Comparison of ENCODE assay signal across 8 cellular contexts in the genomic region with DNA sequence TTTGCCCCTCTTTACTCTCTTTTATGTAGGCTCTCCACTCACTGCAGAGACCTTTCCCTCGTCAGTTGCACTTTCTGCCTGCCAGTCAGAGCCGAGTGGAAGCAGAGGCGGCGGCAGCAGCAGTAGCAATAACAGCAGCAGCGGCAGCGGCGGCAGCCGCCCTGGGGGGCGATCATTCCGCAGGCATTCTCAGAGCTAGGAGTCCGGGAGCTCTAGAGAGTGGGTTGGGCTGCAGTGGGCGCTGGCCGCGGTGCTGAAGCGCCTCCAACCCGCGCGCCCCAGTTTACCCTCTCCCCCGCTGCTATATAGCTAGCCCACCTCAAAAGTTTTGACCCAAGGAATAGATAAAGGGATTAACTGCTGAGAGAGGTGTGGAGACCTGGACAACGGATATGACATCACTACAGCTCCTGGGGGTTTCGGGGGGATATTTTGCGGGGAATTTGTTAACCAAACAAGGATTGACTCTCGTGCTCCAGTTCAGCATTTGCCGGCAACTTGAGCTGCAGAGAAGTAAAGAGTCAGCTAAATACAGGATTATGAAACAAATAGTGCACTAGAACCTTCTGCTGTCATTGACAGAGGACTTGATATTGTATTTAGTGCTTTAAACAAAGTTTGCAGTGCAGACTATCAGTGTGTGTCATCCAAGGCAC. TPM values are rescaled to one million over a fixed set of nuclear protein-coding genes. Genes with fewer than 3 reads are reported as not detected.
DNase-seq lines count a peak whose midpoint lies in the region; ATAC-seq and TF ChIP-seq lines count a peak whose summit lies in the region.

A gene (minus strand): TSS at position 97 of the 656 bp plus-strand sequence.

- CTCF ChIA-PET in IMR-90 (lab: Yijun Ruan, JAX) = no interaction called here

- H3K9me3 ChIP-seq in IMR-90 (ENCODE audit: control insufficient read depth, insufficient read depth, low read length) (no peaks in the 10 kb centered on the region), mesodermal cell (ENCODE audit: control insufficient read depth, low read length) (no peaks in the 10 kb centered on the region), gastrocnemius medialis (no peaks in the 10 kb centered on the region)

- H3K27me3 ChIP-seq in IMR-90 (ENCODE audit: control insufficient read depth, insufficient read depth, low read length) (no peaks in the 10 kb centered on the region), gastrocnemius medialis (no peaks in the 10 kb centered on the region)

- H3K79me1 ChIP-seq in IMR-90 (ENCODE audit: low read depth in 1 of 2, low read length in 2 of 2) = no peaks in the 10 kb centered on the region

- H3K27ac ChIP-seq in IMR-90 (ENCODE audit: insufficient read depth, low read length) = no peak within 1 kb of the TSS
- no peak within 1 kb of the TSS for H3K27ac ChIP-seq in mesodermal cell (ENCODE audit: low read depth, low read length, severe bottlenecking)
- H3K27ac ChIP-seq in gastrocnemius medialis = no peak within 1 kb of the TSS

- DNase-seq in ELR (ENCODE audit: low read depth) = peak; percentile 53
- DNase-seq in IMR-90 = no peak
- peak; percentile 9 for DNase-seq in astrocyte of the spinal cord (ENCODE audit: low read depth, low spot score)
- DNase-seq in ureter (ENCODE audit: low spot score) = no peak
- DNase-seq in gastrocnemius medialis = no peak
- DNase-seq in NOMO-1 (lab: John Stamatoyannopoulos, UW; ENCODE audit: unreplicated experiment in 2 of 2) = no peak

- H2BK15ac ChIP-seq in IMR-90 (ENCODE audit: low read depth, low read length) = no peak within 1 kb of the TSS

- no peak for TF ChIP-seq POLR2A in IMR-90 (IDR thresholded peaks at IDR 0.05; ENCODE audit: low read depth, low read length)
- no peak for TF ChIP-seq POLR2A in gastrocnemius medialis (IDR thresholded peaks at IDR 0.05)

- no peak within 1 kb of the TSS for H2BK5ac ChIP-seq in IMR-90 (ENCODE audit: low read depth, low read length, poor library complexity, severe bottlenecking)

- no peak within 1 kb of the TSS for H2BK20ac ChIP-seq in IMR-90 (ENCODE audit: low read depth, low read length)

- no peak within 1 kb of the TSS for H3K18ac ChIP-seq in IMR-90 (ENCODE audit: low read depth, low read length)

- H3K4me3 ChIP-seq in IMR-90 (ENCODE audit: insufficient read depth, low read depth, low read length) (no peak within 1 kb of the TSS), astrocyte of the spinal cord (ENCODE audit: low read depth, low read length) (no peak within 1 kb of the TSS), mesodermal cell (ENCODE audit: extremely low read depth, insufficient read depth, low read length, poor library complexity, severe bottlenecking) (peak within 1 kb of the TSS; percentile 10), gastrocnemius medialis (no peak within 1 kb of the TSS)

- H3K23ac ChIP-seq in IMR-90 (ENCODE audit: low read depth, low read length) = no peak within 1 kb of the TSS

- no peak within 1 kb of the TSS for H3K9ac ChIP-seq in IMR-90 (ENCODE audit: low read depth, low read length)

- ATAC-seq in IMR-90 (ENCODE audit: low read depth) (peak; percentile 40; the same call in 1 of the 2 replicates), HG02623 (IDR thresholded peaks at IDR 0.05; ENCODE audit: unreplicated experiment) (no peak), gastrocnemius medialis (no peak)

- H2AK9ac ChIP-seq in IMR-90 (replicated peaks; ENCODE audit: low read depth, low read length, poor library complexity) = no peak within 1 kb of the TSS

- H3K4me1 ChIP-seq in IMR-90 (ENCODE audit: control insufficient read depth, insufficient read depth, low read length) (no peaks in the 10 kb centered on the region), mesodermal cell (ENCODE audit: control insufficient read depth, insufficient read depth, low read length, poor library complexity, severe bottlenecking) (no peaks in the 10 kb centered on the region), gastrocnemius medialis (no peaks in the 10 kb centered on the region)

- WGBS in IMR-90 (ENCODE audit: extremely low coverage in 2 of 2, insufficient read length in 1 of 2), 2 experiments = no CpG with 5 or more reads among the region's 24 CpGs
- WGBS in mesodermal cell (ENCODE audit: insufficient coverage in 2 of 2), 2 experiments = 8 to 10% methylated on average over 12 to 13 of the region's 24 CpGs

- no peak within 1 kb of the TSS for H3K56ac ChIP-seq in IMR-90 (ENCODE audit: extremely low read depth, insufficient read depth, low read length)

- no peaks in the 10 kb centered on the region for H3K36me3 ChIP-seq in IMR-90 (ENCODE audit: control insufficient read depth, insufficient read depth, low read length)
- no peaks in the 10 kb centered on the region for H3K36me3 ChIP-seq in mesodermal cell (ENCODE audit: control insufficient read depth, insufficient read depth, low read length)
- no peaks in the 10 kb centered on the region for H3K36me3 ChIP-seq in gastrocnemius medialis

- no peak within 1 kb of the TSS for H3K14ac ChIP-seq in IMR-90 (replicated peaks; ENCODE audit: low read depth, low read length)

- POLR2A ChIA-PET in IMR-90 (lab: Charles Lee; ENCODE audit: unreplicated experiment) = no interaction called here

- H3K4ac ChIP-seq in IMR-90 (ENCODE audit: low read depth, low read length) = no peak within 1 kb of the TSS

- BruUV-seq in IMR-90 (replicated peaks; lab: Mats Ljungman, UMichigan) = no TSS peak

- H2AK5ac ChIP-seq in IMR-90 (ENCODE audit: low read depth, low read length) = no peak within 1 kb of the TSS

- no peak within 1 kb of the TSS for H4K8ac ChIP-seq in IMR-90 (ENCODE audit: low read depth in 2 of 2, low read length in 2 of 2)

- H3K4me2 ChIP-seq in IMR-90 (ENCODE audit: low read depth, low read length) = no peak within 1 kb of the TSS

- no peak within 1 kb of the TSS for H4K91ac ChIP-seq in IMR-90 (ENCODE audit: insufficient read depth, low read depth, low read length)

- dilution Hi-C loops in IMR-90 (cut with HindIII; ENCODE audit: low sequenced_read_pairs, unreplicated experiment) = no loop called here

- H2AFZ ChIP-seq in IMR-90 (replicated peaks; ENCODE audit: low read length, poor library complexity) = no peak within 1 kb of the TSS

- no peak for TF ChIP-seq CTCF in IMR-90 (conservative IDR thresholded peaks at IDR 0.05; ENCODE audit: low read depth, low read length)
- no peak for TF ChIP-seq CTCF in astrocyte of the spinal cord (IDR thresholded peaks at IDR 0.05; ENCODE audit: low read depth, low read length)
- TF ChIP-seq CTCF in gastrocnemius medialis (IDR thresholded peaks at IDR 0.05 in 4 of 5, conservative IDR thresholded peaks at IDR 0.05 in 1 of 5) = no peak

- no peak within 1 kb of the TSS for H2BK120ac ChIP-seq in IMR-90 (ENCODE audit: low read depth, low read length)

- H4K5ac ChIP-seq in IMR-90 (ENCODE audit: low read depth, low read length) = no peak within 1 kb of the TSS

- H3K9me1 ChIP-seq in IMR-90 (ENCODE audit: insufficient read depth, low read length) = no peaks in the 10 kb centered on the region

- in situ Hi-C loops in IMR-90 (cut with MboI; ENCODE audit: low sequenced_read_pairs) = no loop called here
- in situ Hi-C loops in astrocyte of the spinal cord (cut with HindIII; ENCODE audit: low sequenced_read_pairs) = no loop called here
- in situ Hi-C loops in gastrocnemius medialis (cut with MboI; ENCODE audit: low sequenced_read_pairs in 4 of 4) = no loop called here

- intact Hi-C loops in IMR-90 (cut with micrococcal nuclease) (no loop called here), gastrocnemius medialis (cut with DNase I; ENCODE audit: low total_unique reads) (no loop called here)

- TF ChIP-seq RAD21 in IMR-90 (IDR thresholded peaks at IDR 0.05; ENCODE audit: low read length) = no peak

- H4K20me1 ChIP-seq in IMR-90 (ENCODE audit: insufficient read depth, low read length) = no peaks in the 10 kb centered on the region

TF ChIP-seq in IMR-90, 13 proteins besides CTCF, POLR2A, EP300 and RAD21:
- TF ChIP-seq SMC3 (IDR thresholded peaks at IDR 0.05; ENCODE audit: low read depth, low read length) (no peak), NFE2L2 (IDR thresholded peaks at IDR 0.05; ENCODE audit: low read depth, low read length) (no peak), RFX5 (IDR thresholded peaks at IDR 0.05; ENCODE audit: low read depth, low read length) (no peak), FOS (IDR thresholded peaks at IDR 0.05; ENCODE audit: low read depth, low read length) (no peak)
- TF ChIP-seq, protein P1, sequence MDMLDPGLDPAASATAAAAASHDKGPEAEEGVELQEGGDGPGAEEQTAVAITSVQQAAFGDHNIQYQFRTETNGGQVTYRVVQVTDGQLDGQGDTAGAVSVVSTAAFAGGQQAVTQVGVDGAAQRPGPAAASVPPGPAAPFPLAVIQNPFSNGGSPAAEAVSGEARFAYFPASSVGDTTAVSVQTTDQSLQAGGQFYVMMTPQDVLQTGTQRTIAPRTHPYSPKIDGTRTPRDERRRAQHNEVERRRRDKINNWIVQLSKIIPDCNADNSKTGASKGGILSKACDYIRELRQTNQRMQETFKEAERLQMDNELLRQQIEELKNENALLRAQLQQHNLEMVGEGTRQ (IDR thresholded peaks at IDR 0.05; ENCODE audit: low read depth, low read length) = no peak

RNA-seq across cellular contexts. Expression of the gene that starts here (rescaled TPM):
- total RNA-seq in IMR-90 (2012; rRNA removed) = not detected in 2 replicates
- not detected in 2 replicates for polyA plus RNA-seq in IMR-90 (2012; rRNA removed)
- polyA plus RNA-seq in IMR-90 (2012; cell fraction: cytosol; rRNA removed) = not detected in 2 replicates
- not detected in 2 replicates for polyA plus RNA-seq in IMR-90 (2012; cell fraction: nucleus; rRNA removed; ENCODE audit: low replicate concordance)
- 0.74 TPM for polyA plus RNA-seq in mesodermal cell (2013, experiment 1 of 2)
- polyA plus RNA-seq in mesodermal cell (2013, experiment 2 of 2) = 0.56 TPM
- total RNA-seq in ureter = not detected
- not detected for total RNA-seq in gastrocnemius medialis

Comparison
In these comparisons a context has a peak if more than half of its experiments do, and no peak if none do; other contexts are left out.
1. Peak in ATAC-seq in IMR-90; RNA of the gene not detected or under 1 TPM.
2. DNase-seq: peak in ELR (single experiment) and astrocyte of the spinal cord (single experiment); none in IMR-90 (single experiment), ureter (single experiment), gastrocnemius medialis (0 of 2) and NOMO-1 (0 of 2).